In genomic region chr17:77136420-77136767, GRCh38 we compare ENCODE assay signal across 23 cellular contexts. TPM values are rescaled to one million over a fixed set of nuclear protein-coding genes. Genes with fewer than 3 reads are reported as not detected.
DNase-seq lines count a peak whose midpoint lies in the region; ATAC-seq and TF ChIP-seq lines count a peak whose summit lies in the region.
"Had no signal": no experiment of that assay in that cellular context is flagged by ENCODE, and none has a peak within 500 bp of the region (broad histone marks: within the 10 kb centered on the region; RNA-seq: fewer than 3 reads in every experiment).

No MANE protein-coding gene starts in this region.

- 0 out of 20 replicates have a peak overlapping the region, but pooled peaks of 1 of the 10 experiments have one; percentile 18 for H3K4me3 ChIP-seq in BLaER1 treated with 17β-estradiol and CSF1 and Interleukin-3, amounts not matched to agents 10 nM and 100 nM
- H3K4me3 ChIP-seq: colonic mucosa, PC-9, psoas muscle had no signal

- peaks cover 0 to 1% (median 0%) of the 10 kb centered on the region in 11 experiments; a peak in 6 of 22 replicates for H4K20me1 ChIP-seq in BLaER1 treated with 17β-estradiol and CSF1 and Interleukin-3, amounts not matched to agents 10 nM and 100 nM

- ATAC-seq in T-helper 17 cell (no peak), GM18870 (IDR thresholded peaks at IDR 0.05; ENCODE audit: unreplicated experiment) (no peak), GM19035 (IDR thresholded peaks at IDR 0.05; ENCODE audit: unreplicated experiment) (no peak)
- ATAC-seq in naive thymus-derived CD8-positive, alpha-beta T cell = no peak
- ATAC-seq: activated CD8-positive, alpha-beta T cell treated with anti-CD3 and anti-CD28 coated beads for 36 hours; psoas muscle had no signal

- H3K27ac Mint-ChIP-seq in activated CD4-positive, alpha-beta T cell treated with anti-CD3 and anti-CD28 coated beads, Interleukin-2, amount 10 ng/mL, durations not matched to agents 24 days and 14 days = peak overlapping the region; percentile 62
- H3K27ac Mint-ChIP-seq in T-helper 17 cell = peak overlapping the region; percentile 12
- H3K27ac Mint-ChIP-seq in naive thymus-derived CD8-positive, alpha-beta T cell = peak overlapping the region in 6 of 10 donors; percentile 3 to 88 (median 33)
- H3K27ac Mint-ChIP-seq: activated B cell treated with CpG ODN at 0.5 μM for 24 hours; activated CD8-positive, alpha-beta T cell treated with anti-CD3 and anti-CD28 coated beads for 36 hours had no signal

- peaks cover 16% of the 10 kb centered on the region for H3K9me3 Mint-ChIP-seq in activated CD4-positive, alpha-beta T cell treated with anti-CD3 and anti-CD28 coated beads, Interleukin-2, amount 10 ng/mL, durations not matched to agents 24 days and 14 days
- H3K9me3 Mint-ChIP-seq in naive thymus-derived CD8-positive, alpha-beta T cell = peaks cover 0 to 6% (median 4%) of the 10 kb centered on the region in 9 donors
- H3K9me3 Mint-ChIP-seq: activated B cell treated with CpG ODN at 0.5 μM for 24 hours had no signal

- no peaks in the 10 kb centered on the region for H3K27me3 ChIP-seq in BLaER1 treated with 17β-estradiol and CSF1 and Interleukin-3, amounts not matched to agents 10 nM and 100 nM
- H3K27me3 ChIP-seq: colonic mucosa had no signal

- peaks cover 25% of the 10 kb centered on the region for H3K36me3 Mint-ChIP-seq in activated CD4-positive, alpha-beta T cell treated with anti-CD3 and anti-CD28 coated beads, Interleukin-2, amount 10 ng/mL, durations not matched to agents 24 days and 14 days (ENCODE audit: low read depth)
- no peaks in the 10 kb centered on the region for H3K36me3 Mint-ChIP-seq in T-helper 17 cell (ENCODE audit: low read depth)
- no peaks in the 10 kb centered on the region for H3K36me3 Mint-ChIP-seq in naive thymus-derived CD8-positive, alpha-beta T cell

- no peak for DNase-seq in activated CD4-positive, alpha-beta T cell treated with anti-CD3 and anti-CD28 coated beads, Interleukin-2, amount 10 ng/mL, durations not matched to agents 24 days and 14 days
- DNase-seq in activated CD4-positive, alpha-beta T cell treated with anti-CD3 and anti-CD28 coated beads for 1 hour = no peak
- DNase-seq in T-helper 17 cell = no peak
- no peak for DNase-seq in naive thymus-derived CD8-positive, alpha-beta T cell
- DNase-seq in GM10266 (ENCODE audit: extremely low spot score) = no peak
- DNase-seq: activated B cell treated with CpG ODN at 0.5 μM for 24 hours; activated CD8-positive, alpha-beta T cell treated with anti-CD3 and anti-CD28 coated beads for 36 hours; anterior cingulate cortex; colonic mucosa; NCI-H1092; NCI-H187; NCI-H2171 treated with DMSO at 0.1 percent for 48 hours; NCI-H524; NK-92 treated with Interleukin-12 subunit alpha and Interleukin-12 subunit beta, amount 100 ng/mL, for 24 hours; PC-9; psoas muscle; SHP77 treated with DMSO at 0.1 percent for 48 hours; stimulated activated CD4-positive, alpha-beta T cell treated with anti-CD3 and anti-CD28 coated beads, Interleukin-4, amount 100 ng/mL, for 4 hours; stimulated activated naive CD4-positive, alpha-beta T cell had no signal

- no peak overlapping the region for H3K4me3 Mint-ChIP-seq in activated CD4-positive, alpha-beta T cell treated with anti-CD3 and anti-CD28 coated beads, Interleukin-2, amount 10 ng/mL, durations not matched to agents 24 days and 14 days
- H3K4me3 Mint-ChIP-seq in T-helper 17 cell = no peak overlapping the region
- peak overlapping the region in 1 of 10 donors; percentile 12 for H3K4me3 Mint-ChIP-seq in naive thymus-derived CD8-positive, alpha-beta T cell
- H3K4me3 Mint-ChIP-seq: activated B cell treated with CpG ODN at 0.5 μM for 24 hours; activated CD8-positive, alpha-beta T cell treated with anti-CD3 and anti-CD28 coated beads for 36 hours had no signal

- intact Hi-C loops in activated CD4-positive, alpha-beta T cell treated with anti-CD3 and anti-CD28 coated beads, Interleukin-2, amount 10 ng/mL, durations not matched to agents 24 days and 14 days (cut with micrococcal nuclease) = loop anchor here (10.0 kb wide), 1 partner anchor 1352 kb away; the partner anchor contains the start of gene UNK

- peaks cover 0 to 13% (median 0%) of the 10 kb centered on the region in 11 experiments; a peak in 4 of 22 replicates for H3K36me3 ChIP-seq in BLaER1 treated with 17β-estradiol and CSF1 and Interleukin-3, amounts not matched to agents 10 nM and 100 nM
- H3K36me3 ChIP-seq: colonic mucosa had no signal

- H3K27ac ChIP-seq in BLaER1 treated with 17β-estradiol and CSF1 and Interleukin-3, amounts not matched to agents 10 nM and 100 nM = 0 out of 22 replicates have a peak overlapping the region, but pooled peaks of 1 of the 11 experiments have one; percentile 28
- H3K27ac ChIP-seq: colonic mucosa, HL-60, PC-9 had no signal

- no peaks in the 10 kb centered on the region for H3K27me3 Mint-ChIP-seq in activated CD4-positive, alpha-beta T cell treated with anti-CD3 and anti-CD28 coated beads, Interleukin-2, amount 10 ng/mL, durations not matched to agents 24 days and 14 days
- H3K27me3 Mint-ChIP-seq in T-helper 17 cell = no peaks in the 10 kb centered on the region
- no peaks in the 10 kb centered on the region for H3K27me3 Mint-ChIP-seq in naive thymus-derived CD8-positive, alpha-beta T cell
- H3K27me3 Mint-ChIP-seq: activated B cell treated with CpG ODN at 0.5 μM for 24 hours; activated CD8-positive, alpha-beta T cell treated with anti-CD3 and anti-CD28 coated beads for 36 hours had no signal

- POLR2A ChIA-PET in naive thymus-derived CD8-positive, alpha-beta T cell (lab: Charles Lee) = no interaction called here

- peaks cover 24 to 40% (median 30%) of the 10 kb centered on the region in 11 experiments for H3K9me3 ChIP-seq in BLaER1 treated with 17β-estradiol and CSF1 and Interleukin-3, amounts not matched to agents 10 nM and 100 nM (replicated peaks in 1 of 11)
- no peaks in the 10 kb centered on the region for H3K9me3 ChIP-seq in T-helper 17 cell (ENCODE audit: control insufficient read depth, low read length, poor library complexity, severe bottlenecking)
- H3K9me3 ChIP-seq: colonic mucosa, psoas muscle had no signal

- H3K4me1 ChIP-seq in BLaER1 treated with 17β-estradiol and CSF1 and Interleukin-3, amounts not matched to agents 10 nM and 100 nM = peaks cover 38 to 58% (median 45%) of the 10 kb centered on the region in 10 experiments

- H3K9ac ChIP-seq in BLaER1 treated with 17β-estradiol and CSF1 and Interleukin-3, amounts not matched to agents 10 nM and 100 nM = no peak overlapping the region

- H3K4me2 ChIP-seq in BLaER1 treated with 17β-estradiol and CSF1 and Interleukin-3, amounts not matched to agents 10 nM and 100 nM = peak overlapping the region in 9 of 11 experiments; percentile 27 to 64 (median 52); a peak in 15 of 22 replicates
- H3K4me2 ChIP-seq: PC-9 had no signal

- no peak for TF ChIP-seq CTCF in GM10266 (IDR thresholded peaks at IDR 0.05; ENCODE audit: control insufficient read depth, insufficient read depth, low read depth, missing control alignments)

- H3K4me1 Mint-ChIP-seq in activated CD4-positive, alpha-beta T cell treated with anti-CD3 and anti-CD28 coated beads, Interleukin-2, amount 10 ng/mL, durations not matched to agents 24 days and 14 days = peaks cover 33% of the 10 kb centered on the region
- H3K4me1 Mint-ChIP-seq in T-helper 17 cell = peaks cover 14% of the 10 kb centered on the region
- peaks cover 7 to 33% (median 25%) of the 10 kb centered on the region in 4 donors for H3K4me1 Mint-ChIP-seq in naive thymus-derived CD8-positive, alpha-beta T cell

RNA-seq across cellular contexts. Expression of gene SEC14L1, which starts 4.4 kb away (rescaled TPM):
- 71.4 and 73.1 TPM in 2 replicates for total RNA-seq in activated CD4-positive, alpha-beta T cell treated with anti-CD3 and anti-CD28 coated beads, Interleukin-2, amount 10 ng/mL, durations not matched to agents 24 days and 14 days
- total RNA-seq in T-helper 17 cell = 100 to 1,000 TPM in 1 of 2 donors, 10 to 100 TPM in 1; 96.6 to 140 TPM
- 10 to 100 TPM; 26.5 to 32.9 TPM for total RNA-seq in naive thymus-derived CD8-positive, alpha-beta T cell
- polyA plus RNA-seq in naive thymus-derived CD8-positive, alpha-beta T cell = 1 to 10 TPM; 7.7 to 9.5 (median 8.9) TPM

Comparison
In these comparisons a context has a peak if more than half of its experiments do, and no peak if none do; other contexts are left out.
1. H3K27ac Mint-ChIP-seq: peak in every context shown above with its lines; median percentile 62 in activated CD4-positive, alpha-beta T cell treated with anti-CD3 and anti-CD28 coated beads, Interleukin-2, amount 10 ng/mL, durations not matched to agents 24 days and 14 days; 33 in naive thymus-derived CD8-positive, alpha-beta T cell; 12 in T-helper 17 cell.